9 cellular contexts compared by ENCODE assay signal in the genomic region with DNA sequence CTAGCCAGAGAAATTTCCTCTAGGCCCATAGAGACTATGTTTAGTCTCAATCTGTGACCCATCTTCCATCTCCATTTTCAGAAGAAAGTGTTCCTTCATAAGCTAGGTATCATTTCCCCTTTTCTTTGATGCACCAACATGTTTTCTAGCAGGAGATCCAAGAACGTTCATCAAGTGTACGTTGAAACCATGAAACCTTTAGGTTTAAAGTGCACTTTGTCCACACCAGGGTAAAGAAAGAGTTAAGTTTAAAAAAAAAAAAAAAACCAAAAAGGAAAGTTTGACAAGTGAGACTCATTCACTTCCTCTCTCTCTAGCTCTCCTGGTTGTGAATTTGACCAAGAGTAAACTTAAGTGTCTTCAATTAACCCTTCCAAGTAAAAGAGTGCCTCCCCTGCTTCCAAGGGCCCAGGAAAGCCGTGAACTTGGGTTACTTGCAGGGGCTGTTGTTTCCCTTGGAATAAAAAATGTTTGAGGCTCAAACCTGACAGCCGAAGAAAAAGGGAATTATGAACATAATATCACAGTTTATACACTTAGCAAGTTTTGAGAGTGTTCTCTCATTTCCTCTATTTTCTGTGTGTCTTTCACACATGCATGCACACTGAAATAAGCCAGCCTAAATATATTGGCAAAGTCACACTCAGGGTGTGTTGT. TPM values are rescaled to one million over a fixed set of nuclear protein-coding genes. Genes with fewer than 3 reads are reported as not detected.
DNase-seq lines count a peak whose midpoint lies in the region; ATAC-seq, FAIRE-seq and TF ChIP-seq lines count a peak whose summit lies in the region.
"Had no signal": no experiment of that assay in that cellular context is flagged by ENCODE, and none has a peak within 500 bp of the region (broad histone marks: within the 10 kb centered on the region; RNA-seq: fewer than 3 reads in every experiment).

No MANE protein-coding gene starts in this region.

- H2BK120ac ChIP-seq in H1 (replicated peaks; ENCODE audit: low read depth, low read length) = peak overlapping the region; percentile 44

- no peak overlapping the region for H4K8ac ChIP-seq in H1 (ENCODE audit: extremely low read depth, insufficient read depth, low read length)

- no peaks in the 10 kb centered on the region for H3K9me3 Mint-ChIP-seq in activated CD4-positive, alpha-beta memory T cell treated with anti-CD3 and anti-CD28 coated beads for 36 hours

- no peak overlapping the region for H2BK5ac ChIP-seq in H1 (ENCODE audit: low read depth, low read length)

- H3K4me3 Mint-ChIP-seq in activated CD4-positive, alpha-beta memory T cell treated with anti-CD3 and anti-CD28 coated beads for 36 hours = no peak overlapping the region

- no peak overlapping the region for H3K4ac ChIP-seq in H1 (replicated peaks; ENCODE audit: insufficient read length, low read depth, low read length)

- H3K14ac ChIP-seq in H1 (ENCODE audit: insufficient read length) = no peak overlapping the region

- no peak for FAIRE-seq in H1 (lab: Jason Lieb, UNC)

- no peak overlapping the region for H3K27ac ChIP-seq in H1 (ENCODE audit: low read depth, low read length)

- H2BK12ac ChIP-seq in H1 (ENCODE audit: low read depth, low read length) = no peak overlapping the region

- no peak overlapping the region for H3K56ac ChIP-seq in H1 (replicated peaks; ENCODE audit: insufficient read length, low read depth, low read length)

- TF ChIP-seq RAD21 in H1 (IDR thresholded peaks at IDR 0.05 in 1 of 2, conservative IDR thresholded peaks at IDR 0.05 in 1 of 2; ENCODE audit: low read depth in 2 of 2, low read length in 2 of 2) = no peak

- intact Hi-C loops in activated CD4-positive, alpha-beta memory T cell treated with anti-CD3 and anti-CD28 coated beads for 36 hours (cut with micrococcal nuclease) = no loop called here

- DNase-seq in H1 (ENCODE audit: low read depth in 1 of 2, low spot score in 2 of 2) = no peak
- no peak for DNase-seq in activated CD4-positive, alpha-beta memory T cell treated with anti-CD3 and anti-CD28 coated beads for 36 hours
- no peak for DNase-seq in effector CD4-positive, alpha-beta T cell
- no peak for DNase-seq in NCI-H2196 (lab: John Stamatoyannopoulos, UW; ENCODE audit: unreplicated experiment)
- DNase-seq in AG20443 (ENCODE audit: low spot score) = no peak
- DNase-seq: mammary epithelial cell had no signal

- no peaks in the 10 kb centered on the region for H3K27me3 Mint-ChIP-seq in activated CD4-positive, alpha-beta memory T cell treated with anti-CD3 and anti-CD28 coated beads for 36 hours

- no peak overlapping the region for H3K9ac ChIP-seq in H1 (replicated peaks in 1 of 4; ENCODE audit: extremely low read depth in 1 of 4, low read depth in 3 of 4, low read length in 3 of 4)

- H3K4me1 ChIP-seq in H1 (replicated peaks in 1 of 4; ENCODE audit: control insufficient read depth in 3 of 4, insufficient read depth in 4 of 4, low read length in 3 of 4) = peaks cover 2 to 12% (median 3%) of the 10 kb centered on the region in 4 experiments; a peak in 5 of 7 replicates

- 89% methylated on average over 4 of the region's 4 CpGs; no CpG with 5 or more reads in 1 of the 2 experiments for WGBS in H1 (ENCODE audit: extremely low coverage in 1 of 2, insufficient coverage in 1 of 2, insufficient read length in 1 of 2, insufficient replicate concordance in 2 of 2, low coverage in 1 of 2, low lambda C conversion rate in 2 of 2, missing lambda C conversion rate in 1 of 2), 2 experiments

- H4K20me1 ChIP-seq in H1 (replicated peaks in 1 of 2; ENCODE audit: control insufficient read depth in 1 of 2, insufficient read depth in 2 of 2, low read length in 2 of 2) = no peaks in the 10 kb centered on the region

- no peak for TF ChIP-seq EP300 in H1 (IDR thresholded peaks at IDR 0.05; ENCODE audit: borderline replicate concordance in 1 of 2, low read depth in 2 of 2, low read length in 2 of 2)

- H4K5ac ChIP-seq in H1 (ENCODE audit: insufficient read length, low read depth, low read length) = no peak overlapping the region

- ATAC-seq in GM18505 (IDR thresholded peaks at IDR 0.05; ENCODE audit: unreplicated experiment) = peak; percentile 52
- ATAC-seq in GM21526 (IDR thresholded peaks at IDR 0.05; ENCODE audit: low FRiP score, unreplicated experiment) = peak; percentile 58
- ATAC-seq in HG03565 (IDR thresholded peaks at IDR 0.05; ENCODE audit: unreplicated experiment) = peak; percentile 67

- H2AFZ ChIP-seq in H1 (ENCODE audit: low read length) = peak overlapping the region; percentile 24; the same call in 1 of the 2 replicates

- no peak overlapping the region for H3K4me3 ChIP-seq in H1 (ENCODE audit: extremely low read depth in 1 of 4, insufficient read depth in 2 of 4, low read depth in 3 of 4, low read length in 4 of 4)

- H4K91ac ChIP-seq in H1 (replicated peaks; ENCODE audit: insufficient read length, low read length) = no peak overlapping the region

- TF ChIP-seq CTCF in H1 (IDR thresholded peaks at IDR 0.05; ENCODE audit: control extremely low read depth in 1 of 3, insufficient read depth in 1 of 3, low read depth in 1 of 3, low read length in 3 of 3) = no peak

- H3K27me3 ChIP-seq in H1 (replicated peaks in 1 of 4; ENCODE audit: control insufficient read depth in 3 of 4, extremely low read depth in 1 of 4, insufficient read depth in 3 of 4, low read length in 3 of 4) = no peaks in the 10 kb centered on the region; a peak in 2 of 7 replicates

- no peaks in the 10 kb centered on the region for H3K36me3 Mint-ChIP-seq in activated CD4-positive, alpha-beta memory T cell treated with anti-CD3 and anti-CD28 coated beads for 36 hours

- CTCF ChIA-PET in H1 (lab: Charles Lee; ENCODE audit: partially characterized antibody) = interaction anchor here (0.5 to 6.1 kb wide), 4 partner anchors 10 to 1672 kb away, joined by 3 to 32 read pairs (median 4); no protein-coding TSS in a partner anchor
- CTCF ChIA-PET in activated CD4-positive, alpha-beta memory T cell treated with anti-CD3 and anti-CD28 coated beads for 36 hours (lab: Charles Lee) = interaction anchor here (0.8 to 1.2 kb wide), 3 partner anchors 17 to 123 kb away, joined by 3 read pairs; no protein-coding TSS in a partner anchor

- TF ChIP-seq POLR2A in GM18505 (IDR thresholded peaks at IDR 0.05; ENCODE audit: borderline replicate concordance, extremely low read depth, insufficient read depth, insufficient read length) (no peak), H1 (IDR thresholded peaks at IDR 0.05; ENCODE audit: control extremely low read depth in 1 of 2, low read depth in 2 of 2, low read length in 2 of 2) (no peak)

- no peak overlapping the region for H2AK5ac ChIP-seq in H1 (ENCODE audit: low read depth, low read length)

- H3K18ac ChIP-seq in H1 (ENCODE audit: extremely low read depth, low read length) = no peak overlapping the region

- H3K4me2 ChIP-seq in H1 (ENCODE audit: insufficient read depth in 1 of 2, low read depth in 2 of 2, low read length in 2 of 2) = no peak overlapping the region

- no peaks in the 10 kb centered on the region for H3K9me3 ChIP-seq in H1 (ENCODE audit: insufficient read depth in 2 of 2, low read depth in 1 of 2, low read length in 1 of 2)

- no peak overlapping the region for H3K27ac Mint-ChIP-seq in activated CD4-positive, alpha-beta memory T cell treated with anti-CD3 and anti-CD28 coated beads for 36 hours

- POLR2A ChIA-PET in H1 (lab: Charles Lee; ENCODE audit: partially characterized antibody) = interaction anchor here (1.0 to 1.3 kb wide), 2 partner anchors 10 to 13 kb away, joined by 3 to 4 read pairs; no protein-coding TSS in a partner anchor
- POLR2A ChIA-PET in activated CD4-positive, alpha-beta memory T cell treated with anti-CD3 and anti-CD28 coated beads for 36 hours (lab: Charles Lee) = no interaction called here

- no peaks in the 10 kb centered on the region for H3K79me2 ChIP-seq in H1 (ENCODE audit: control insufficient read depth in 1 of 2, insufficient read depth in 2 of 2, low read length in 2 of 2)

- H3K23me2 ChIP-seq in H1 (ENCODE audit: low read depth, low read length) = no peaks in the 10 kb centered on the region

- H3K36me3 ChIP-seq in H1 (ENCODE audit: control insufficient read depth in 2 of 4, insufficient read depth in 4 of 4, low read length in 3 of 4) = no peaks in the 10 kb centered on the region

- no peak overlapping the region for H3K23ac ChIP-seq in H1 (ENCODE audit: insufficient read length)

- peaks cover 18% of the 10 kb centered on the region for H3K4me1 Mint-ChIP-seq in activated CD4-positive, alpha-beta memory T cell treated with anti-CD3 and anti-CD28 coated beads for 36 hours (ENCODE audit: low read depth)

- H3K79me1 ChIP-seq in H1 (ENCODE audit: low read depth, low read length) = no peaks in the 10 kb centered on the region

- H2BK20ac ChIP-seq in H1 (ENCODE audit: low read length) = no peak overlapping the region

- H2BK15ac ChIP-seq in H1 (ENCODE audit: low read length) = no peak overlapping the region

TF ChIP-seq in H1, 55 proteins besides CTCF, POLR2A, EP300 and RAD21:
- no peak for TF ChIP-seq CBX5 (IDR thresholded peaks at IDR 0.05; ENCODE audit: low read depth, low read length)
- TF ChIP-seq MAFK (IDR thresholded peaks at IDR 0.05; ENCODE audit: low read depth, low read length) = no peak
- no peak for TF ChIP-seq KDM5A (IDR thresholded peaks at IDR 0.05; ENCODE audit: low read length)
- no peak for TF ChIP-seq GTF2F1 (IDR thresholded peaks at IDR 0.05; ENCODE audit: borderline replicate concordance, low read depth, low read length)
- no peak for TF ChIP-seq YY1 (IDR thresholded peaks at IDR 0.05; ENCODE audit: low read depth, low read length)
- no peak for TF ChIP-seq JUN (IDR thresholded peaks at IDR 0.05; ENCODE audit: low read depth, low read length)
TF ChIP-seq in H1: peak in this region for 0.

RNA-seq across cellular contexts. Expression of a gene that starts 56.7 kb away (rescaled TPM):
- total RNA-seq in H1 (2021; fragmentation: NEBNext Ultra II Directional; extraction: Animal tissue kit (Norgen Biotek cat#: 25700)) = 24.6 and 25.7 TPM in 2 replicates
- 31.4 and 34.5 TPM in 2 replicates for polyA plus RNA-seq in H1 (2011; rRNA removed)
- 26.7 TPM for polyA plus RNA-seq in H1 (2011; cell fraction: cytosol; rRNA removed)
- 19.9 TPM for polyA plus RNA-seq in H1 (2011; cell fraction: nucleus; rRNA removed)
- 17.6 to 23.3 TPM (median 20.0 TPM) in 4 replicates for polyA plus RNA-seq in H1 (2012, experiment 1 of 2)
- polyA plus RNA-seq in H1 (2012, experiment 2 of 2) = 20.6 TPM
- 11.9 TPM for polyA plus RNA-seq in H1 (2013, experiment 1 of 2)
- polyA plus RNA-seq in H1 (2013, experiment 2 of 2) = 12.4 TPM
- 33.0 and 35.0 TPM in 2 replicates for polyA minus RNA-seq in H1 (2011; rRNA and poly(A)+ RNA removed)
- polyA minus RNA-seq in H1 (2011; cell fraction: cytosol; rRNA and poly(A)+ RNA removed) = 33.3 TPM
- 45.6 TPM for polyA minus RNA-seq in H1 (2011; cell fraction: nucleus; rRNA and poly(A)+ RNA removed)
- total RNA-seq in activated CD4-positive, alpha-beta memory T cell treated with anti-CD3 and anti-CD28 coated beads for 36 hours = 100 to 1,000 TPM; 109 to 112 TPM
